In the genomic region with DNA sequence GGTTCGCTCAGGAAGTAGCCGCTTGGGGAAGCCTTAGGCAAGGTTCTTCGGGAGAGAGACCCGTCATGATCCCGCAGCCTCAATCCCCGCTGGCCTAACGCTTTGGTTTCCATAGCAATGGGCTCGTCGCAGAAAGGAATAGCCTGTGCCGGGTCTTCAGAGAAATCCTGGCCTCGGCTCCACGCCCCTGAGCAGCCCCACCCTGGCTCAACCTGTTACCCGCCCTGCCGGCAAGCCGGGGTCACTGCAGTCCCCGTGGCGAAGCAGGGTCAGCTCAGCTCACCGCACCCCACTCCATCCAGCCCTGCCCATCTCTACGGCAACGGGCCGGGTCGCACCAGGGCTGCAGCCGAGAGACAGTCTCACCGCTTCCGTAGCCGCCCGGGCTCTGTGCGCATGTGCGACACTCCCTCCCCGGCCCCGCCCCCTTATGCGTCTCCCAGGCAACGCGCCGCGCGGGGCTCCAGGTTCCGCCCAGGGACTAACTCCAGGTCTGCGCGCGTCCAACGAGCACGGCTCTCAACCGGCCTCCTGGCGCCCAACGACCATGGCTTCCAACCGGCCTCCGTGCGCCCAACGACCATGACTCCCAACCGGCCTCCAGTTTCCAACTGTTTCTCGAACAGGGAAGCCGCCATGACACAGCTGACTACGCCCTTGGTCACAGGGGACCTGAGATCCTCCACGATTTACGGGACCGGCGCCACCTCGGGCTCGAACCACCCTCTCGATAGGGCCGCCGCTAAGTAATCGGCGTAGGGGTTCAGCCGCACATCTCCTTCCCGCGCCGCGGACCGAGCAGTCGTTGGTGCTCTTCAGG, we compare ENCODE assay signal across 8 cellular contexts. TPM values are rescaled to one million over a fixed set of nuclear protein-coding genes. Genes with fewer than 3 reads are reported as not detected.
A peak's percentile ranks its signal among the peaks of the same experiment; 100 is the strongest.
DNase-seq lines count a peak whose midpoint lies in the region; ATAC-seq and TF ChIP-seq lines count a peak whose summit lies in the region.

DUSP18 (minus strand) TSS at position 390 of the 820 bp plus-strand sequence. CDS start 3,872 bp downstream, outside the sequence.

- H3K36me3 ChIP-seq in BE2C (no peaks in the 10 kb centered on the region), colonic mucosa (no peaks in the 10 kb centered on the region)

- ATAC-seq in HG03439 (IDR thresholded peaks at IDR 0.05; ENCODE audit: unreplicated experiment): peak; percentile 89

- TF ChIP-seq POLR2A in GM19099 (IDR thresholded peaks at IDR 0.05; ENCODE audit: extremely low read depth, insufficient read length, low read depth): peak; percentile 47

- peak within 1 kb of the TSS; percentile 79 to 83 for H3K9ac ChIP-seq in colonic mucosa (ENCODE audit: low read depth in 2 of 2, low read length in 2 of 2)

- H3K27me3 ChIP-seq in BE2C: no peaks in the 10 kb centered on the region
- H3K27me3 ChIP-seq in colonic mucosa: no peaks in the 10 kb centered on the region

- H3K4me1 ChIP-seq in BE2C: no peaks in the 10 kb centered on the region
- no peaks in the 10 kb centered on the region for H3K4me1 ChIP-seq in colonic mucosa

- peak within 1 kb of the TSS; percentile 90 for H3K27ac ChIP-seq in colonic mucosa

- TF ChIP-seq CTCF in BE2C (IDR thresholded peaks at IDR 0.05; ENCODE audit: low read depth, low read length) (peak; percentile 34), colonic mucosa (IDR thresholded peaks at IDR 0.05) (peak; percentile 42)

- intact Hi-C loops in colonic mucosa (cut with DNase I): no loop called here

- DNase-seq in BE2C (peak; percentile 97), NCI-H510A treated with DMSO at 0.1 percent for 48 hours (lab: John Stamatoyannopoulos, UW) (peak; percentile 85), colonic mucosa (peak; percentile 97), kidney tubule cell (ENCODE audit: low spot score) (peak; percentile 93)
- peak; percentile 91 to 94 for DNase-seq in activated CD4-positive, alpha-beta T cell treated with anti-CD3 and anti-CD28 coated beads for 4 hours
- peak; percentile 89 to 92 for DNase-seq in stimulated activated CD4-positive, alpha-beta T cell treated with anti-CD3 and anti-CD28 coated beads, Interleukin-1b, Interleukin-23, amount 100 ng/mL, for 1 hour (ENCODE audit: low read depth in 2 of 2)

- H3K4me3 ChIP-seq in BE2C (ENCODE audit: low read depth, low read length) (peak within 1 kb of the TSS; percentile 84), colonic mucosa (peak within 1 kb of the TSS; percentile 69)

- no peaks in the 10 kb centered on the region for H3K9me3 ChIP-seq in BE2C
- H3K9me3 ChIP-seq in colonic mucosa: no peaks in the 10 kb centered on the region

RNA-seq across cellular contexts. Expression of gene DUSP18, which starts in this region (rescaled TPM):
- polyA plus RNA-seq in BE2C (2012; ENCODE audit: insufficient read depth, insufficient read length, low read depth): 2.7 TPM
- total RNA-seq in colonic mucosa: 10 to 100 TPM; 15.2 to 17.1 TPM

Comparison
In these comparisons a context has a peak if more than half of its experiments do, and no peak if none do; other contexts are left out.
1. Peak in every context shown above with its lines: DNase-seq, ATAC-seq, H3K4me3 ChIP-seq and H3K27ac ChIP-seq.